ENCODE assay signal across 8 cellular contexts in genomic region chr19:16338470-16339360, GRCh38. TPM values are rescaled to one million over a fixed set of nuclear protein-coding genes. Genes with fewer than 3 reads are reported as not detected.
DNase-seq lines count a peak whose midpoint lies in the region; ATAC-seq and TF ChIP-seq lines count a peak whose summit lies in the region.

No MANE protein-coding gene starts in this region.

- DNase-seq in SIG-M5 treated with dmso at 0.1 percent for 504 hours (lab: John Stamatoyannopoulos, UW; ENCODE audit: unreplicated experiment) (peak; percentile 58), SIG-M5 (lab: John Stamatoyannopoulos, UW) (no peak), T-helper 9 cell (peak; percentile 32), chondrocyte (ENCODE audit: low spot score) (no peak), WERI-Rb-1 (no peak), NCI-H748 treated with DMSO at 0.1 percent for 48 hours (lab: John Stamatoyannopoulos, UW) (no peak)
- peak in 5 of 9 donors; percentile 30 to 68 (median 50) for DNase-seq in naive thymus-derived CD4-positive, alpha-beta T cell

- no peaks in the 10 kb centered on the region for H3K9me3 ChIP-seq in naive thymus-derived CD4-positive, alpha-beta T cell (ENCODE audit: control insufficient read depth in 2 of 3, low read length in 3 of 3)
- no peaks in the 10 kb centered on the region for H3K9me3 ChIP-seq in WERI-Rb-1 (ENCODE audit: severe bottlenecking)

- peak overlapping the region; percentile 44 for H3K4me3 ChIP-seq in naive thymus-derived CD4-positive, alpha-beta T cell (ENCODE audit: low read length)
- H3K4me3 ChIP-seq in WERI-Rb-1 (ENCODE audit: low read depth, low read length) = no peak overlapping the region

- CTCF ChIA-PET in naive thymus-derived CD4-positive, alpha-beta T cell (lab: Charles Lee) = interaction anchor here (0.6 to 2.3 kb wide), 11 partner anchors 8 to 695 kb away, joined by 3 to 10 read pairs (median 5); no protein-coding TSS in a partner anchor

- peak; percentile 40 for TF ChIP-seq CTCF in chondrocyte (IDR thresholded peaks at IDR 0.05)
- TF ChIP-seq CTCF in WERI-Rb-1 (IDR thresholded peaks at IDR 0.05; ENCODE audit: low read depth, low read length) = no peak

- H3K27me3 Mint-ChIP-seq in chondrocyte (ENCODE audit: low read depth) = no peaks in the 10 kb centered on the region
- peaks cover 0 to 22% (median 0%) of the 10 kb centered on the region in 5 donors for H3K27me3 Mint-ChIP-seq in naive thymus-derived CD4-positive, alpha-beta T cell

- intact Hi-C loops in naive thymus-derived CD4-positive, alpha-beta T cell (cut with micrococcal nuclease) = loop anchor here (1.0 to 2.0 kb wide), 2 partner anchors 8 to 44 kb away; no protein-coding TSS in a partner anchor

- peak overlapping the region; percentile 93 for H3K27ac Mint-ChIP-seq in chondrocyte (ENCODE audit: unreplicated experiment)
- H3K27ac Mint-ChIP-seq in naive thymus-derived CD4-positive, alpha-beta T cell = peak overlapping the region; percentile 86 to 98 (median 91)

- H3K4me3 Mint-ChIP-seq in chondrocyte (ENCODE audit: unreplicated experiment) = peak overlapping the region; percentile 57
- H3K4me3 Mint-ChIP-seq in naive thymus-derived CD4-positive, alpha-beta T cell = peak overlapping the region; percentile 79 to 95 (median 88)

- POLR2A ChIA-PET in naive thymus-derived CD4-positive, alpha-beta T cell (lab: Charles Lee) = interaction anchor here (0.6 to 33.0 kb wide), 8 partner anchors 8 to 144 kb away, joined by 3 to 4370 read pairs (median 10); partner anchors contain the start of gene KLF2

- peaks cover 46% of the 10 kb centered on the region for H3K4me1 Mint-ChIP-seq in chondrocyte (ENCODE audit: low read depth)
- H3K4me1 Mint-ChIP-seq in naive thymus-derived CD4-positive, alpha-beta T cell = peaks cover 28 to 78% (median 64%) of the 10 kb centered on the region in 7 donors

- H3K36me3 Mint-ChIP-seq in chondrocyte (ENCODE audit: low read depth) = no peaks in the 10 kb centered on the region
- peaks cover 0 to 15% (median 0%) of the 10 kb centered on the region in 5 donors for H3K36me3 Mint-ChIP-seq in naive thymus-derived CD4-positive, alpha-beta T cell

- no peaks in the 10 kb centered on the region for H3K9me3 Mint-ChIP-seq in chondrocyte (ENCODE audit: low read depth)
- H3K9me3 Mint-ChIP-seq in naive thymus-derived CD4-positive, alpha-beta T cell = peaks cover 0 to 7% (median 0%) of the 10 kb centered on the region in 11 donors

- no peaks in the 10 kb centered on the region for H3K36me3 ChIP-seq in naive thymus-derived CD4-positive, alpha-beta T cell (ENCODE audit: control insufficient read depth in 2 of 3, insufficient read depth in 3 of 3, low read length in 3 of 3)
- H3K36me3 ChIP-seq in WERI-Rb-1 = no peaks in the 10 kb centered on the region

- H3K27me3 ChIP-seq in naive thymus-derived CD4-positive, alpha-beta T cell (ENCODE audit: control insufficient read depth in 2 of 2, insufficient read depth in 2 of 2, low read length in 2 of 2) = no peaks in the 10 kb centered on the region
- no peaks in the 10 kb centered on the region for H3K27me3 ChIP-seq in WERI-Rb-1 (ENCODE audit: insufficient read depth, low read depth, severe bottlenecking)

- H3K4me1 ChIP-seq in naive thymus-derived CD4-positive, alpha-beta T cell (ENCODE audit: control insufficient read depth in 2 of 2, insufficient read depth in 2 of 2, low read length in 2 of 2) = peaks cover 54 to 57% of the 10 kb centered on the region in 2 donors

- peak; percentile 54 for ATAC-seq in naive thymus-derived CD4-positive, alpha-beta T cell
- ATAC-seq in GM21526 (IDR thresholded peaks at IDR 0.05; ENCODE audit: low FRiP score, unreplicated experiment) = no peak

- H3K27ac ChIP-seq in naive thymus-derived CD4-positive, alpha-beta T cell (ENCODE audit: low read depth, low read length) = peak overlapping the region; percentile 60
- no peak overlapping the region for H3K27ac ChIP-seq in WERI-Rb-1

RNA-seq across cellular contexts. Expression of gene KLF2, which starts 14.1 kb away (rescaled TPM):
- 44.7 to 50.9 TPM (median 49.4 TPM) in 3 replicates for total RNA-seq in chondrocyte
- 100 to 1,000 TPM; 195 to 630 (median 466) TPM for total RNA-seq in naive thymus-derived CD4-positive, alpha-beta T cell
- polyA plus RNA-seq in naive thymus-derived CD4-positive, alpha-beta T cell = 100 to 1,000 TPM; 119 to 149 TPM

Comparison
In these comparisons a context has a peak if more than half of its experiments do, and no peak if none do; other contexts are left out.
1. DNase-seq: peak in SIG-M5 treated with dmso at 0.1 percent for 504 hours (single experiment), T-helper 9 cell (single experiment) and naive thymus-derived CD4-positive, alpha-beta T cell (5 of 9); none in SIG-M5 (single experiment), chondrocyte (single experiment), WERI-Rb-1 (single experiment) and NCI-H748 treated with DMSO at 0.1 percent for 48 hours (single experiment).